Comparison of ENCODE assay signal across 10 cellular contexts in genomic region chr6:7691675-7692452, GRCh38. TPM values are rescaled to one million over a fixed set of nuclear protein-coding genes. Genes with fewer than 3 reads are reported as not detected.
DNase-seq lines count a peak whose midpoint lies in the region; ATAC-seq and TF ChIP-seq lines count a peak whose summit lies in the region.
"Had no signal": no experiment of that assay in that cellular context is flagged by ENCODE, and none has a peak within 500 bp of the region (broad histone marks: within the 10 kb centered on the region; RNA-seq: fewer than 3 reads in every experiment).

No MANE protein-coding gene starts in this region.

- no peaks in the 10 kb centered on the region for H3K36me3 Mint-ChIP-seq in neural crest cell (ENCODE audit: low read depth)
- H3K36me3 Mint-ChIP-seq: brain had no signal

- no peak for ATAC-seq in activated CD4-positive, CD25-positive, alpha-beta regulatory T cell treated with anti-CD3 and anti-CD28 coated beads, Interleukin-2, amount 50 U/mL, for 24 hours
- ATAC-seq in GM19397 (IDR thresholded peaks at IDR 0.05; ENCODE audit: unreplicated experiment) = no peak

- H3K36me3 ChIP-seq in colonic mucosa = no peaks in the 10 kb centered on the region

- no peak overlapping the region for H3K9ac ChIP-seq in colonic mucosa (ENCODE audit: low read depth in 2 of 2, low read length in 2 of 2)

- no peaks in the 10 kb centered on the region for H3K9me3 ChIP-seq in colonic mucosa

- DNase-seq in DMS53 (lab: John Stamatoyannopoulos, UW) = peak; percentile 60
- peak; percentile 66 for DNase-seq in M059J (ENCODE audit: low read depth)
- DNase-seq in colonic mucosa = peak; percentile 32
- no peak for DNase-seq in neural crest cell (ENCODE audit: low read depth, low spot score)
- no peak for DNase-seq in DMS153 treated with DMSO at 0.1 percent for 48 hours (lab: John Stamatoyannopoulos, UW; ENCODE audit: unreplicated experiment)
- DNase-seq in superior temporal gyrus (ENCODE audit: extremely low spot score) = no peak
- DNase-seq: NCI-H1105 had no signal

- intact Hi-C loops in colonic mucosa (cut with DNase I) = no loop called here

- no peaks in the 10 kb centered on the region for H3K9me3 Mint-ChIP-seq in neural crest cell

- no peaks in the 10 kb centered on the region for H3K4me1 ChIP-seq in colonic mucosa

- no peak overlapping the region for H3K4me3 Mint-ChIP-seq in neural crest cell
- H3K4me3 Mint-ChIP-seq: brain had no signal

- H3K27me3 Mint-ChIP-seq in neural crest cell (ENCODE audit: low read depth) = peaks cover 4% of the 10 kb centered on the region

- H3K4me3 ChIP-seq in colonic mucosa = no peak overlapping the region

- H3K27ac ChIP-seq in colonic mucosa = no peak overlapping the region

- TF ChIP-seq CTCF in colonic mucosa (IDR thresholded peaks at IDR 0.05) (no peak), neural crest cell (conservative IDR thresholded peaks at IDR 0.05) (no peak)

- H3K27me3 ChIP-seq in colonic mucosa = no peaks in the 10 kb centered on the region

- H3K4me1 Mint-ChIP-seq in neural crest cell = peaks cover 8% of the 10 kb centered on the region
- H3K4me1 Mint-ChIP-seq: brain had no signal

- H3K27ac Mint-ChIP-seq in neural crest cell (ENCODE audit: unreplicated experiment) = peak overlapping the region; percentile 84
- H3K27ac Mint-ChIP-seq: brain had no signal

RNA-seq across cellular contexts. Expression of gene BMP6, which starts 34.0 kb away (rescaled TPM):
- not detected in 2 replicates for total RNA-seq in M059J (2014; rRNA removed; shearing (Covaris generic))
- total RNA-seq in colonic mucosa (1 to 10 TPM in 1 of 2 donors, under 1 TPM in 1; 0.62 to 2.1 TPM), neural crest cell (0.44 and 0.55 TPM in 2 replicates)

Comparison
In these comparisons a context has a peak if more than half of its experiments do, and no peak if none do; other contexts are left out.
1. DNase-seq: peak in DMS53 (single experiment), M059J (single experiment) and colonic mucosa (single experiment); none in neural crest cell (single experiment), DMS153 treated with DMSO at 0.1 percent for 48 hours (single experiment) and superior temporal gyrus (single experiment).